In the genomic region with DNA sequence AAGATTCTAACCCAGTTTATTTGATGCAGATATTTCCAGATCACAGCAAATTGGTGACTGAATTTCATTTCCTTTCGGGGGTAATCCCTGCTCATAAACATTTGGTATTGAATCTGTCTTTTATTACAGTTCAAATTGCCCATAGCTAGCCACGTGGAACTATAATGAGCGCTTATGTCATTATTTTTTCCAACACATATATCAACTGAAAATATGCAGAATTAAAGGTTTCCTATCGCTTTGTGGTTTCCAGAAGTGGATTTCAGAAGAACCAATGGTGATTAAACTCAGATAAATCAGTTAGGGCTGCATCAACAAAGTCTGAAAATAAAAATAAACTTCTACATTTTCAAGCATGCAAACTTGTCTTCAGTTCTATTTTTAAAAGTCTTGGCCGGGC, we compare ENCODE assay signal across 26 cellular contexts.
"Had no signal": no experiment of that assay in that cellular context is flagged by ENCODE, and none has a peak within 500 bp of the region (broad histone marks: within the 10 kb centered on the region; RNA-seq: fewer than 3 reads in every experiment).

No MANE protein-coding gene starts in this region.

- H3K36me3 ChIP-seq: gastrocnemius medialis, ovary, thoracic aorta, tibial nerve, upper lobe of right lung, uterus had no signal

- H3K27ac ChIP-seq: coronary artery, esophagus squamous epithelium, gastrocnemius medialis, hepatocyte, ovary, psoas muscle, right lobe of liver, thoracic aorta, tibial nerve, upper lobe of right lung, uterus had no signal

- H3K4me2 ChIP-seq: hepatocyte had no signal

- H3K79me2 ChIP-seq: hepatocyte had no signal

- H3K27me3 ChIP-seq: esophagus squamous epithelium, gastrocnemius medialis, hepatocyte, ovary, right lobe of liver, tibial nerve, upper lobe of right lung, uterus had no signal

- H3K9me3 ChIP-seq: gastrocnemius medialis, ovary, psoas muscle, right lobe of liver, thoracic aorta, upper lobe of right lung, uterus had no signal

- H2AFZ ChIP-seq: hepatocyte had no signal

- H3K4me3 ChIP-seq: coronary artery, esophagus squamous epithelium, gastrocnemius medialis, hepatocyte, lung, ovary, psoas muscle, right lobe of liver, thoracic aorta, tibial nerve, upper lobe of right lung, uterus had no signal

- H3K4me1 ChIP-seq: esophagus squamous epithelium, gastrocnemius medialis, psoas muscle, right lobe of liver, tibial nerve, upper lobe of right lung, uterus had no signal

- ATAC-seq: effector memory CD8-positive, alpha-beta T cell; gastrocnemius medialis; left lobe of liver; natural killer cell; psoas muscle; right lobe of liver; stimulated activated naive B cell treated with anti-CD40 and anti-IgM and Interleukin-4, amounts not matched to agents 10 μg/mL and 1 μg/mL and 100 μg/mL, for 72 hours; upper lobe of right lung had no signal

- DNase-seq: dermis blood vessel endothelial cell; effector memory CD8-positive, alpha-beta T cell; erythroblast; esophagus squamous epithelium; foreskin fibroblast; gastrocnemius medialis; head of caudate nucleus; kidney; natural killer cell; occipital lobe; ovary; posterior cingulate gyrus; psoas muscle; right lobe of liver; small intestine; stimulated activated CD4-positive, alpha-beta T cell treated with anti-CD3 and anti-CD28 coated beads, Interleukin-15, amount 100 ng/mL, for 24 hours; stimulated activated CD4-positive, alpha-beta T cell treated with anti-CD3 and anti-CD28 coated beads, Interleukin-2, amount 100 ng/mL, for 48 hours; stimulated activated naive B cell treated with anti-CD40 and anti-IgM and Interleukin-4, amounts not matched to agents 10 μg/mL and 1 μg/mL and 100 μg/mL, for 72 hours; upper lobe of right lung; uterus had no signal
